14 cellular contexts compared by ENCODE assay signal in the genomic region with DNA sequence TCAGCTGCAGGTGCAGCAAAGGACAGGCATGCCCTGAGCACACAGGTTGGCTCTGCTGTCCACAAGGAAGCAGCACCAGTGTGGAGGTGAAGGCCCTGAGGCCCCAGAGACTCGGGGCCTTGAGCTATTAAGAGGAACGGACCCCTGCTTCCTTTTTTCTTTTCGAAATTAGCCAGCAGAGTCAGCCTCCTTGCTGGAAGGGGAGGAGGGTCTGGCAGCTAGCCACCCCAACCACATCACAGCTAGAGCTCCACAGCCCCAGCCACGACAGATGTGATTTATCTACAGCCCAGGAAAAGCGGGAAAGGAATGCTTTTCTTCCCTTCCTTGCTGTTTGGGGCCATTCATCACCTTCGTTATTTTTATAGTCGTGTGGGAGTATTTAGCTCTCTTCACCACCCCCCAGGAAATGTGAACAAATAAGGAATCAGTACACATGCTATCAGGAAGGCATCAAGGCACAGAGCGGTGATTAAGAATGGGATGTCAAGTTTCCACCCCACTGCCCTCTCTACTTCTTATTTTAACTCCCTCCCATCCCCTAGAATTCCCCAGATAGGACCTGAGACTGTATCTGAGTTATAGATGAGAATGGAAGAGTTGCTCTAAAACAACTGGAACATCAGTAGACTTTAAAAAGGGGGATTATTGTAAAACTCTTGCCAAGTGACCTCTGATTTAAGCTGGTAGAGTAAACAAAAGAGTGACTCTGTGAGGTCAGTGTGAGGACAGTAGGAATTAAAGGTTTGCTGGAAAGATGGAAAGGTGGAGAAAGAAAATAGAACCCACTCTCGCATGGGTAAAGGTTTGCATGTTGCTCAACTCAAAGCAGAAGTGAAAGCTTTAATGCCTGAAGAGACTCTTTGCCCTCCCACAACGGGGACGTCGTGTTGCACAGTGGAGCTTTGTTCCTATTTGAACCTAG.
DNase-seq lines count a peak whose midpoint lies in the region; ATAC-seq and TF ChIP-seq lines count a peak whose summit lies in the region.
"Had no signal": no experiment of that assay in that cellular context is flagged by ENCODE, and none has a peak within 500 bp of the region (broad histone marks: within the 10 kb centered on the region; RNA-seq: fewer than 3 reads in every experiment).

No MANE protein-coding gene starts in this region.

- H3K18ac ChIP-seq in neuronal stem cell (ENCODE audit: low read length), result no peak overlapping the region

- H3K4me2 ChIP-seq in neuronal stem cell (ENCODE audit: insufficient read depth, low read length, poor library complexity, severe bottlenecking), result no peak overlapping the region
- no peak overlapping the region for H3K4me2 ChIP-seq in PC-3 (ENCODE audit: low read length)

- intact Hi-C loops in PC-3 (cut with micrococcal nuclease), result no loop called here

- H4K8ac ChIP-seq in neuronal stem cell (ENCODE audit: low read depth, low read length), result no peak overlapping the region

- H3K4me3 ChIP-seq in neuronal stem cell (ENCODE audit: low read length in 2 of 2), result no peak overlapping the region
- H3K4me3 ChIP-seq in PC-3 (ENCODE audit: low read length), result no peak overlapping the region
- H3K4me3 ChIP-seq: Peyer's patch had no signal

- no peak overlapping the region for H2BK12ac ChIP-seq in neuronal stem cell (ENCODE audit: low read length)

- CTCF ChIA-PET in PC-3 (lab: Charles Lee), result no interaction called here

- no peaks in the 10 kb centered on the region for H3K79me1 ChIP-seq in neuronal stem cell (ENCODE audit: low read depth, low read length)

- H2BK120ac ChIP-seq in neuronal stem cell (ENCODE audit: low read depth, low read length), result no peak overlapping the region

- H3F3A ChIP-seq in PC-3 (ENCODE audit: low read length, unreplicated experiment), result no peaks in the 10 kb centered on the region

- WGBS in neuronal stem cell (ENCODE audit: extremely low coverage in 2 of 2, insufficient read length in 2 of 2, insufficient replicate concordance in 1 of 2), 2 donors, result no CpG with 5 or more reads among the region's 12 CpGs

- ATAC-seq in GM18909 (IDR thresholded peaks at IDR 0.05; ENCODE audit: poor library complexity, unreplicated experiment) (peak; percentile 70), GM21576 (IDR thresholded peaks at IDR 0.05; ENCODE audit: unreplicated experiment) (peak; percentile 62), HG03354 (IDR thresholded peaks at IDR 0.05; ENCODE audit: poor library complexity, severe bottlenecking, unreplicated experiment) (peak; percentile 72), PC-3 (no peak)
- ATAC-seq: activated T-cell treated with anti-CD3 and anti-CD28 coated beads, Interleukin-2, amount 50 U/mL, for 72 hours had no signal

- H3K9me3 ChIP-seq in neuronal stem cell (replicated peaks in 1 of 2; ENCODE audit: control insufficient read depth in 2 of 2, insufficient read depth in 1 of 2, low read depth in 1 of 2, low read length in 2 of 2) (no peaks in the 10 kb centered on the region), PC-3 (ENCODE audit: low read length) (no peaks in the 10 kb centered on the region)
- H3K9me3 ChIP-seq: Peyer's patch had no signal

- H3K36me3 ChIP-seq in neuronal stem cell (replicated peaks in 1 of 2; ENCODE audit: control insufficient read depth in 2 of 2, insufficient read depth in 2 of 2, low read length in 2 of 2), result no peaks in the 10 kb centered on the region
- no peaks in the 10 kb centered on the region for H3K36me3 ChIP-seq in PC-3 (ENCODE audit: low read depth, low read length)
- H3K36me3 ChIP-seq: Peyer's patch had no signal

- H3K9me2 ChIP-seq in PC-3 (replicated peaks; ENCODE audit: low read length), result no peaks in the 10 kb centered on the region

- no peaks in the 10 kb centered on the region for H3K36me3 Mint-ChIP-seq in endothelial cell (ENCODE audit: low read depth, unreplicated experiment)
- H3K36me3 Mint-ChIP-seq: immature natural killer cell had no signal

- TF ChIP-seq CTCF in PC-3 (conservative IDR thresholded peaks at IDR 0.05; ENCODE audit: low read depth, low read length), result no peak
- no peak for TF ChIP-seq CTCF in endothelial cell (IDR thresholded peaks at IDR 0.05; ENCODE audit: unreplicated experiment)

- no peak overlapping the region for H2BK5ac ChIP-seq in neuronal stem cell (ENCODE audit: low read length)

- POLR2A ChIA-PET in PC-3 (lab: Charles Lee; ENCODE audit: unreplicated experiment), result no interaction called here

- H2AFZ ChIP-seq in neuronal stem cell (ENCODE audit: low read length) (no peak overlapping the region), PC-3 (ENCODE audit: low read length) (no peak overlapping the region)

- H3K4me1 Mint-ChIP-seq in endothelial cell (ENCODE audit: unreplicated experiment), result peaks cover 14% of the 10 kb centered on the region
- H3K4me1 Mint-ChIP-seq: immature natural killer cell had no signal

- peaks cover 2% of the 10 kb centered on the region for H3K27me3 Mint-ChIP-seq in endothelial cell (ENCODE audit: unreplicated experiment)

- H4K20me1 ChIP-seq in PC-3 (ENCODE audit: low read length), result no peaks in the 10 kb centered on the region

- H3K27ac Mint-ChIP-seq in endothelial cell (ENCODE audit: unreplicated experiment), result no peak overlapping the region
- H3K27ac Mint-ChIP-seq: activated T-cell treated with anti-CD3 and anti-CD28 coated beads, Interleukin-2, amount 50 U/mL, for 72 hours; immature natural killer cell had no signal

- H2AK5ac ChIP-seq in neuronal stem cell (ENCODE audit: low read depth, low read length), result no peak overlapping the region

- H3K9ac ChIP-seq in neuronal stem cell (ENCODE audit: low read depth, low read length, poor library complexity), result no peak overlapping the region
- no peak overlapping the region for H3K9ac ChIP-seq in PC-3 (ENCODE audit: low read length)

- H3K4me1 ChIP-seq in neuronal stem cell (ENCODE audit: control insufficient read depth in 2 of 2, insufficient read depth in 1 of 2, low read depth in 1 of 2, low read length in 2 of 2) (peaks cover 0 to 4% of the 10 kb centered on the region in 2 donors), PC-3 (ENCODE audit: insufficient read depth, low read length) (no peaks in the 10 kb centered on the region)
- H3K4me1 ChIP-seq: Peyer's patch had no signal

- peaks cover 0 to 4% (median 0%) of the 10 kb centered on the region in 3 experiments for H3K27me3 ChIP-seq in neuronal stem cell (ENCODE audit: control insufficient read depth in 3 of 3, insufficient read depth in 3 of 3, low read depth in 1 of 3, low read length in 3 of 3)
- peaks cover 25% of the 10 kb centered on the region for H3K27me3 ChIP-seq in PC-3 (ENCODE audit: low read length)
- H3K27me3 ChIP-seq: Peyer's patch had no signal

- H3K4ac ChIP-seq in neuronal stem cell (ENCODE audit: low read length), result no peak overlapping the region

- H3K23ac ChIP-seq in neuronal stem cell (ENCODE audit: low read depth, low read length, poor library complexity), result no peak overlapping the region

- BruUV-seq in PC-3 (replicated peaks; lab: Mats Ljungman, UMichigan), result no TSS peak

- no peak for DNase-seq in neuronal stem cell (ENCODE audit: low spot score)
- DNase-seq in PC-3, result no peak
- DNase-seq in stimulated activated CD4-positive, alpha-beta T cell treated with anti-CD3 and anti-CD28 coated beads, Interleukin-12 subunit alpha, Interleukin-12 subunit beta, amount 100 ng/mL, for 4 hours, result no peak
- DNase-seq in endothelial cell (ENCODE audit: low spot score), result no peak
- no peak for DNase-seq in HuH-7.5 (ENCODE audit: low spot score)
- DNase-seq: activated T-cell treated with anti-CD3 and anti-CD28 coated beads, Interleukin-2, amount 50 U/mL, for 72 hours; GOT3; immature natural killer cell; NCI-H2081 treated with DMSO at 0.1 percent for 48 hours; Peyer's patch had no signal

- H3K14ac ChIP-seq in neuronal stem cell (ENCODE audit: low read length), result peak overlapping the region; percentile 15

- H3K9me3 Mint-ChIP-seq in endothelial cell (ENCODE audit: unreplicated experiment), result no peaks in the 10 kb centered on the region
- H3K9me3 Mint-ChIP-seq: activated T-cell treated with anti-CD3 and anti-CD28 coated beads, Interleukin-2, amount 50 U/mL, for 72 hours; immature natural killer cell had no signal

- no peak overlapping the region for H4K91ac ChIP-seq in neuronal stem cell (ENCODE audit: low read depth, low read length, poor library complexity)

- H3K4me3 Mint-ChIP-seq in endothelial cell (ENCODE audit: unreplicated experiment), result no peak overlapping the region
- H3K4me3 Mint-ChIP-seq: activated T-cell treated with anti-CD3 and anti-CD28 coated beads, Interleukin-2, amount 50 U/mL, for 72 hours; immature natural killer cell had no signal

- H2BK15ac ChIP-seq in neuronal stem cell (ENCODE audit: low read length), result peak overlapping the region; percentile 41

- no peaks in the 10 kb centered on the region for H3K79me2 ChIP-seq in PC-3 (ENCODE audit: low read length)

- H3K27ac ChIP-seq in neuronal stem cell (replicated peaks; ENCODE audit: low read length) (no peak overlapping the region), PC-3 (ENCODE audit: low read length) (no peak overlapping the region)
- H3K27ac ChIP-seq: Peyer's patch, VCaP had no signal
